ENCODE assay signal across 9 cellular contexts in the genomic region with DNA sequence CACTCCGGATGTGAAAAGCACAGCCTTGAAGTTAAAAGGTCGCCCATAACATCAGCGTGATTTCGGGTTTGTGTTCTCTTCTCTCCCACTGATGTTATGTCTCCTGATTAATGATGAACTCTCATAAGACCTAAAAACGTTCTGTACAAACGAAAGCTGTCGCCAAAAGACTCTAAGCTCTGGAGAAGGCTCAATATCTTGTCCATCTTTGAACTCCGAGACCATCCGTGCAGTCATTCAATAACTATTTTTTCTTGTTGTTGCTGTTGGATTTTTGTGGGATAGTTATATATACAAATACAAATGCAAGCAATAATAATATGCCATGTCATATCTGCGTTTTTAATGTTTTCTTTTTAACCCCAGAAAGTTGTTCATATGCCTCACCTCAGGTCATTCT.
A peak's percentile ranks its signal among the peaks of the same experiment; 100 is the strongest.
DNase-seq lines count a peak whose midpoint lies in the region; TF ChIP-seq lines count a peak whose summit lies in the region.
"Had no signal": no experiment of that assay in that cellular context is flagged by ENCODE, and none has a peak within 500 bp of the region (broad histone marks: within the 10 kb centered on the region; RNA-seq: fewer than 3 reads in every experiment).

No MANE protein-coding gene starts in this region.

- H2AFZ ChIP-seq in osteoblast (ENCODE audit: low read length), result peak overlapping the region; percentile 84

- H3K4me3 ChIP-seq in AG04450 (ENCODE audit: low read depth, low read length) (peak overlapping the region; percentile 27), SJCRH30 (peak overlapping the region; percentile 54), foreskin fibroblast (ENCODE audit: low read depth in 1 of 2, low read length in 2 of 2) (peak overlapping the region; percentile 20 to 45), osteoblast (ENCODE audit: insufficient read depth, low read length) (peak overlapping the region; percentile 48)
- H3K4me3 ChIP-seq: BLaER1 treated with 17β-estradiol and CSF1 and Interleukin-3, amounts not matched to agents 10 nM and 100 nM had no signal

- peak overlapping the region; percentile 90 for H3K27ac ChIP-seq in AG04450 (ENCODE audit: low read depth, low read length)
- H3K27ac ChIP-seq in SJCRH30, result peak overlapping the region; percentile 77
- peak overlapping the region; percentile 92 for H3K27ac ChIP-seq in osteoblast (ENCODE audit: low read depth, low read length)
- H3K27ac ChIP-seq: BLaER1 treated with 17β-estradiol and CSF1 and Interleukin-3, amounts not matched to agents 10 nM and 100 nM had no signal

- no peaks in the 10 kb centered on the region for H3K36me3 ChIP-seq in SJCRH30
- H3K36me3 ChIP-seq in osteoblast (ENCODE audit: insufficient read depth, low read length), result no peaks in the 10 kb centered on the region
- H3K36me3 ChIP-seq: BLaER1 treated with 17β-estradiol and CSF1 and Interleukin-3, amounts not matched to agents 10 nM and 100 nM had no signal

- peaks cover 4% of the 10 kb centered on the region for H3K4me1 ChIP-seq in SJCRH30
- H3K4me1 ChIP-seq in osteoblast (ENCODE audit: insufficient read depth, low read length), result peaks cover 25% of the 10 kb centered on the region

- H3K79me2 ChIP-seq in osteoblast (ENCODE audit: insufficient read depth, low read length), result no peaks in the 10 kb centered on the region

- no peaks in the 10 kb centered on the region for H3K27me3 ChIP-seq in AG04450 (ENCODE audit: control insufficient read depth, insufficient read depth, low read length)
- no peaks in the 10 kb centered on the region for H3K27me3 ChIP-seq in SJCRH30
- H3K27me3 ChIP-seq in osteoblast (ENCODE audit: insufficient read depth, low read length), result no peaks in the 10 kb centered on the region
- H3K27me3 ChIP-seq: BLaER1 treated with 17β-estradiol and CSF1 and Interleukin-3, amounts not matched to agents 10 nM and 100 nM had no signal

- DNase-seq in AG04450 (ENCODE audit: low read depth, low spot score) (no peak), SJCRH30 (no peak), foreskin fibroblast (no peak), osteoblast (ENCODE audit: insufficient read length, low spot score, missing footprints) (no peak), T1000 (lab: John Stamatoyannopoulos, UW) (no peak), COLO668 (lab: John Stamatoyannopoulos, UW; ENCODE audit: unreplicated experiment) (no peak)
- DNase-seq in activated CD8-positive, alpha-beta memory T cell treated with anti-CD3 and anti-CD28 coated beads, Interleukin-2, amount 50 U/mL, for 4 hours, result no peak
- no peak for DNase-seq in activated CD4-positive, alpha-beta T cell treated with anti-CD3 and anti-CD28 coated beads, Interleukin-2, amount 50 U/mL, for 48 hours

- CTCF ChIA-PET in AG04450 (lab: Charles Lee), result no interaction called here

- no peaks in the 10 kb centered on the region for H4K20me1 ChIP-seq in osteoblast (ENCODE audit: insufficient read depth, low read length)
- H4K20me1 ChIP-seq: BLaER1 treated with 17β-estradiol and CSF1 and Interleukin-3, amounts not matched to agents 10 nM and 100 nM had no signal

- H3K4me2 ChIP-seq in osteoblast (ENCODE audit: insufficient read depth, low read length), result peak overlapping the region; percentile 72

- TF ChIP-seq CTCF in AG04450 (IDR thresholded peaks at IDR 0.05; ENCODE audit: low read depth, low read length) (no peak), foreskin fibroblast (IDR thresholded peaks at IDR 0.05; ENCODE audit: low read depth, low read length) (no peak), osteoblast (IDR thresholded peaks at IDR 0.05; ENCODE audit: extremely low read depth, low read depth, low read length) (no peak)

- POLR2A ChIA-PET in AG04450 (lab: Yijun Ruan, JAX), result interaction anchor here (0.5 to 2.0 kb wide), 4 partner anchors 67 to 294 kb away, joined by 4 to 12 read pairs (median 6); no protein-coding TSS in a partner anchor

- no peaks in the 10 kb centered on the region for H3K9me3 ChIP-seq in AG04450 (ENCODE audit: control insufficient read depth, insufficient read depth, low read length)
- no peaks in the 10 kb centered on the region for H3K9me3 ChIP-seq in SJCRH30 (replicated peaks)
- no peaks in the 10 kb centered on the region for H3K9me3 ChIP-seq in osteoblast (ENCODE audit: low read depth, low read length)
- H3K9me3 ChIP-seq: BLaER1 treated with 17β-estradiol and CSF1 and Interleukin-3, amounts not matched to agents 10 nM and 100 nM had no signal
